ENCODE assay signal across 8 cellular contexts in genomic region chr4:107034091-107034698, GRCh38.
DNase-seq lines count a peak whose midpoint lies in the region; ATAC-seq and TF ChIP-seq lines count a peak whose summit lies in the region.

No MANE protein-coding gene starts in this region.

- peak; percentile 30 for DNase-seq in DMS53 treated with DMSO at 0.1 percent for 48 hours (lab: John Stamatoyannopoulos, UW; ENCODE audit: unreplicated experiment)
- peak; percentile 9 for DNase-seq in NCI-H510A (lab: John Stamatoyannopoulos, UW)
- peak; percentile 45 for DNase-seq in brain microvascular endothelial cell
- peak; percentile 86 for DNase-seq in left kidney (ENCODE audit: low read depth, low spot score)
- DNase-seq in stimulated activated CD4-positive, alpha-beta T cell treated with anti-CD3 and anti-CD28 coated beads, Interleukin-2, amount 100 ng/mL, for 48 hours = no peak

- ATAC-seq in GM21717 (IDR thresholded peaks at IDR 0.05; ENCODE audit: unreplicated experiment) = no peak
- ATAC-seq in HG02981 (IDR thresholded peaks at IDR 0.05; ENCODE audit: unreplicated experiment) = no peak

- in situ Hi-C loops in brain microvascular endothelial cell (cut with HindIII; ENCODE audit: low pct_ligation_motif_present, low sequenced_read_pairs) = no loop called here

- H3K27ac ChIP-seq in brain microvascular endothelial cell (no peak overlapping the region), subcutaneous abdominal adipose tissue (ENCODE audit: low read depth, low read length) (no peak overlapping the region)

- peak overlapping the region; percentile 60 for H3K4me3 ChIP-seq in brain microvascular endothelial cell (ENCODE audit: low read depth, low read length)
- H3K4me3 ChIP-seq in subcutaneous abdominal adipose tissue (ENCODE audit: low read depth in 1 of 5, low read length in 5 of 5) = peak overlapping the region; percentile 35 to 73 (median 61)

- peaks cover 5 to 38% (median 35%) of the 10 kb centered on the region in 5 donors for H3K4me1 ChIP-seq in subcutaneous abdominal adipose tissue (ENCODE audit: control insufficient read depth in 5 of 5, insufficient read depth in 5 of 5, low read length in 5 of 5)

- H3K36me3 ChIP-seq in brain microvascular endothelial cell (replicated peaks) (no peaks in the 10 kb centered on the region), subcutaneous abdominal adipose tissue (ENCODE audit: control insufficient read depth in 5 of 5, insufficient read depth in 5 of 5, low read length in 5 of 5) (no peaks in the 10 kb centered on the region)

- peak; percentile 70 for TF ChIP-seq CTCF in brain microvascular endothelial cell (IDR thresholded peaks at IDR 0.05; ENCODE audit: low read depth, low read length, missing control alignments)

- H3K9me3 ChIP-seq in subcutaneous abdominal adipose tissue (ENCODE audit: control insufficient read depth in 5 of 5, low read length in 5 of 5) = no peaks in the 10 kb centered on the region

- H3K9ac ChIP-seq in subcutaneous abdominal adipose tissue (ENCODE audit: low read length in 5 of 5) = peak overlapping the region in 1 of 5 donors; percentile 36

- no peaks in the 10 kb centered on the region for H3K27me3 ChIP-seq in brain microvascular endothelial cell (replicated peaks)
- peaks cover 25 to 52% (median 43%) of the 10 kb centered on the region in 5 donors for H3K27me3 ChIP-seq in subcutaneous abdominal adipose tissue (ENCODE audit: control insufficient read depth in 5 of 5, insufficient read depth in 4 of 5, low read length in 5 of 5)

Comparison
In these comparisons a context has a peak if more than half of its experiments do, and no peak if none do; other contexts are left out.
1. DNase-seq: peak in DMS53 treated with DMSO at 0.1 percent for 48 hours (single experiment), NCI-H510A (single experiment), brain microvascular endothelial cell (single experiment) and left kidney (single experiment); none in stimulated activated CD4-positive, alpha-beta T cell treated with anti-CD3 and anti-CD28 coated beads, Interleukin-2, amount 100 ng/mL, for 48 hours (0 of 2).